15 cellular contexts compared by ENCODE assay signal in the genomic region with DNA sequence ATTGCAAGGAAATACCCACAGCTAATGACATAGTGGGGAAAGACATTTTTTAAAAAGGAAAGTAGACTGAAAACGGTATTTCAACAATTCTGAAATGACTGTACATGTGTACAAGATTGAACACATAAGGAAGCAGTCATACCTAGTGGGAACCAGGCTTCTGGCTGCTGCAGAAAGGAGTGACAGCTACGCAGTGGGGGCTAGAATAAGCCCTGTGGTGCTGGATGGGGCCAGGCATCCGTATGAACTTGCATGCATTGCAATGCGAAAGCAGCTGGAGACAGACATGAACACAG. TPM values are rescaled to one million over a fixed set of nuclear protein-coding genes. Genes with fewer than 3 reads are reported as not detected.
A peak's percentile ranks its signal among the peaks of the same experiment; 100 is the strongest.
DNase-seq lines count a peak whose midpoint lies in the region; ATAC-seq lines count a peak whose summit lies in the region.
"Had no signal": no experiment of that assay in that cellular context is flagged by ENCODE, and none has a peak within 500 bp of the region (broad histone marks: within the 10 kb centered on the region; RNA-seq: fewer than 3 reads in every experiment).

No MANE protein-coding gene starts in this region.

- no peak overlapping the region for H2AK5ac ChIP-seq in neuronal stem cell (ENCODE audit: low read depth, low read length)

- H4K8ac ChIP-seq in neuronal stem cell (ENCODE audit: low read depth, low read length) = no peak overlapping the region

- no peak overlapping the region for H3K14ac ChIP-seq in neuronal stem cell (ENCODE audit: low read length)

- H3K4me1 ChIP-seq in neuronal stem cell (ENCODE audit: control insufficient read depth in 2 of 2, insufficient read depth in 1 of 2, low read depth in 1 of 2, low read length in 2 of 2) = peaks cover 0 to 2% of the 10 kb centered on the region in 2 donors
- H3K4me1 ChIP-seq: parathyroid adenoma had no signal

- peaks cover 0 to 9% (median 0%) of the 10 kb centered on the region in 3 experiments for H3K27me3 ChIP-seq in neuronal stem cell (ENCODE audit: control insufficient read depth in 3 of 3, insufficient read depth in 3 of 3, low read depth in 1 of 3, low read length in 3 of 3)

- no peak overlapping the region for H2BK120ac ChIP-seq in neuronal stem cell (ENCODE audit: low read depth, low read length)

- peak; percentile 40 for DNase-seq in activated CD8-positive, alpha-beta memory T cell treated with anti-CD3 and anti-CD28 coated beads, Interleukin-2, amount 10 ng/mL, durations not matched to agents 7 days and 5 days
- DNase-seq in activated CD8-positive, alpha-beta memory T cell treated with anti-CD3 and anti-CD28 coated beads for 24 hours = no peak
- DNase-seq in neuronal stem cell (ENCODE audit: low spot score) (no peak), KG1 (lab: John Stamatoyannopoulos, UW) (no peak), UCSD-AML1 (lab: John Stamatoyannopoulos, UW; ENCODE audit: unreplicated experiment) (no peak), CD1c-positive myeloid dendritic cell (ENCODE audit: extremely low spot score) (no peak)
- DNase-seq: activated B cell treated with CpG ODN at 0.5 μM for 24 hours, midbrain, NCI-H2171 had no signal

- peaks cover 37% of the 10 kb centered on the region for H3K27me3 Mint-ChIP-seq in activated CD8-positive, alpha-beta memory T cell treated with anti-CD3 and anti-CD28 coated beads, Interleukin-2, amount 10 ng/mL, durations not matched to agents 7 days and 5 days

- H3K18ac ChIP-seq in neuronal stem cell (ENCODE audit: low read length) = peak overlapping the region; percentile 76

- H3K27ac ChIP-seq in neuronal stem cell (replicated peaks; ENCODE audit: low read length) = no peak overlapping the region
- H3K27ac ChIP-seq: parathyroid adenoma, SK-N-MC had no signal

- CTCF ChIA-PET in activated CD8-positive, alpha-beta memory T cell treated with anti-CD3 and anti-CD28 coated beads, Interleukin-2, amount 10 ng/mL, durations not matched to agents 7 days and 5 days (lab: Charles Lee) = no interaction called here

- no peaks in the 10 kb centered on the region for H3K36me3 ChIP-seq in neuronal stem cell (replicated peaks in 1 of 2; ENCODE audit: control insufficient read depth in 2 of 2, insufficient read depth in 2 of 2, low read length in 2 of 2)

- no peak overlapping the region for H2BK15ac ChIP-seq in neuronal stem cell (ENCODE audit: low read length)

- no peak overlapping the region for H2BK12ac ChIP-seq in neuronal stem cell (ENCODE audit: low read length)

- H3K4me2 ChIP-seq in neuronal stem cell (ENCODE audit: insufficient read depth, low read length, poor library complexity, severe bottlenecking) = no peak overlapping the region

- H3K9me3 Mint-ChIP-seq in activated CD8-positive, alpha-beta memory T cell treated with anti-CD3 and anti-CD28 coated beads, Interleukin-2, amount 10 ng/mL, durations not matched to agents 7 days and 5 days (ENCODE audit: low read depth) = no peaks in the 10 kb centered on the region
- H3K9me3 Mint-ChIP-seq: activated B cell treated with CpG ODN at 0.5 μM for 24 hours, type B pancreatic cell had no signal

- H4K91ac ChIP-seq in neuronal stem cell (ENCODE audit: low read depth, low read length, poor library complexity) = no peak overlapping the region

- H2AFZ ChIP-seq in neuronal stem cell (ENCODE audit: low read length) = no peak overlapping the region
- H2AFZ ChIP-seq: parathyroid adenoma had no signal

- no peak overlapping the region for H2BK5ac ChIP-seq in neuronal stem cell (ENCODE audit: low read length)

- no peak overlapping the region for H3K23ac ChIP-seq in neuronal stem cell (ENCODE audit: low read depth, low read length, poor library complexity)

- WGBS in neuronal stem cell (ENCODE audit: extremely low coverage in 2 of 2, insufficient read length in 2 of 2, insufficient replicate concordance in 1 of 2), 2 donors = no CpG with 5 or more reads among the region's 4 CpGs

- H3K4me3 Mint-ChIP-seq in activated CD8-positive, alpha-beta memory T cell treated with anti-CD3 and anti-CD28 coated beads, Interleukin-2, amount 10 ng/mL, durations not matched to agents 7 days and 5 days = no peak overlapping the region
- H3K4me3 Mint-ChIP-seq: activated B cell treated with CpG ODN at 0.5 μM for 24 hours, type B pancreatic cell had no signal

- H3K9me3 ChIP-seq in neuronal stem cell (replicated peaks in 1 of 2; ENCODE audit: control insufficient read depth in 2 of 2, insufficient read depth in 1 of 2, low read depth in 1 of 2, low read length in 2 of 2) = no peaks in the 10 kb centered on the region

- ATAC-seq in activated CD8-positive, alpha-beta memory T cell treated with anti-CD3 and anti-CD28 coated beads, Interleukin-2, amount 10 ng/mL, durations not matched to agents 7 days and 5 days = peak; percentile 51
- ATAC-seq in GM21723 (IDR thresholded peaks at IDR 0.05; ENCODE audit: unreplicated experiment) = peak; percentile 75
- ATAC-seq in HG03095 (IDR thresholded peaks at IDR 0.05; ENCODE audit: unreplicated experiment) = peak; percentile 83

- H3K79me1 ChIP-seq in neuronal stem cell (ENCODE audit: low read depth, low read length) = no peaks in the 10 kb centered on the region

- H3K9ac ChIP-seq in neuronal stem cell (ENCODE audit: low read depth, low read length, poor library complexity) = no peak overlapping the region
- H3K9ac ChIP-seq: parathyroid adenoma had no signal

- no peak overlapping the region for H3K4ac ChIP-seq in neuronal stem cell (ENCODE audit: low read length)

- H3K36me3 Mint-ChIP-seq in activated CD8-positive, alpha-beta memory T cell treated with anti-CD3 and anti-CD28 coated beads, Interleukin-2, amount 10 ng/mL, durations not matched to agents 7 days and 5 days = no peaks in the 10 kb centered on the region
- H3K36me3 Mint-ChIP-seq: type B pancreatic cell had no signal

- peaks cover 11% of the 10 kb centered on the region for H3K4me1 Mint-ChIP-seq in activated CD8-positive, alpha-beta memory T cell treated with anti-CD3 and anti-CD28 coated beads, Interleukin-2, amount 10 ng/mL, durations not matched to agents 7 days and 5 days
- H3K4me1 Mint-ChIP-seq: activated B cell treated with CpG ODN at 0.5 μM for 24 hours had no signal

- H3K27ac Mint-ChIP-seq in activated CD8-positive, alpha-beta memory T cell treated with anti-CD3 and anti-CD28 coated beads, Interleukin-2, amount 10 ng/mL, durations not matched to agents 7 days and 5 days = no peak overlapping the region
- H3K27ac Mint-ChIP-seq: activated B cell treated with CpG ODN at 0.5 μM for 24 hours, type B pancreatic cell had no signal

- no peak overlapping the region for H3K4me3 ChIP-seq in neuronal stem cell (ENCODE audit: low read length in 2 of 2)
- H3K4me3 ChIP-seq: SK-N-MC had no signal

RNA-seq across cellular contexts. Expression of gene GPR31, which starts 54.9 kb away (rescaled TPM):
- total RNA-seq in activated CD8-positive, alpha-beta memory T cell treated with anti-CD3 and anti-CD28 coated beads, Interleukin-2, amount 10 ng/mL, durations not matched to agents 7 days and 5 days = not detected
- not detected for polyA plus RNA-seq in neuronal stem cell (2013, experiment 1 of 2)
- not detected for polyA plus RNA-seq in neuronal stem cell (2013, experiment 2 of 2)
- total RNA-seq: activated B cell treated with CpG ODN at 0.5 μM for 24 hours, fibroblast of villous mesenchyme had no signal
